Comparison of ENCODE assay signal across 2 cellular contexts in the genomic region with DNA sequence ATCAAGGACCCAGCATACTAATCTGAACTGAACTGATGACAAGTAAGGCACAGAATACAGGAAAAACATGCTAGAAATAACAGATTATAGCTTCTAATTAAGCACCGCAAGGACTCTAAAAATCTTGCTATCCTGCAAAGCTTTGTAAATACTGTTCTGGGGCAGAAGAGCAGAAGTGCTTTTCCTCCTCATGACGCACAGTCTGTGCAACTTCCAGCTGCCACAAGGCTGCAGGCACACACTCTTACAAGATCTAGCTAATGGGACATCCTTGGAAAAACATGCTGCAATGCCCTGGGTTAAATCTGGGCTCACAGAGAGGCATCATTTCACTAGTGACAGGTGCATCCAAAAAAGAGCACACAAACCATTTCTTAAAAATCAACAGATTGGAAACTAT.
TF ChIP-seq lines count a peak whose summit lies in the region.

No MANE protein-coding gene starts in this region.

TF ChIP-seq in SK-N-SH, 30 proteins besides CTCF, POLR2A, EP300 and RAD21 (continued from another document):
- TF ChIP-seq FOSL2 (IDR thresholded peaks at IDR 0.05; ENCODE audit: borderline replicate concordance, low read depth) (no peak), FOXM1 (IDR thresholded peaks at IDR 0.05; ENCODE audit: low read depth) (no peak), JUND (IDR thresholded peaks at IDR 0.05) (no peak), NRF1 (IDR thresholded peaks at IDR 0.05; ENCODE audit: low read depth, low read length) (no peak)
- TF ChIP-seq, protein P1, sequence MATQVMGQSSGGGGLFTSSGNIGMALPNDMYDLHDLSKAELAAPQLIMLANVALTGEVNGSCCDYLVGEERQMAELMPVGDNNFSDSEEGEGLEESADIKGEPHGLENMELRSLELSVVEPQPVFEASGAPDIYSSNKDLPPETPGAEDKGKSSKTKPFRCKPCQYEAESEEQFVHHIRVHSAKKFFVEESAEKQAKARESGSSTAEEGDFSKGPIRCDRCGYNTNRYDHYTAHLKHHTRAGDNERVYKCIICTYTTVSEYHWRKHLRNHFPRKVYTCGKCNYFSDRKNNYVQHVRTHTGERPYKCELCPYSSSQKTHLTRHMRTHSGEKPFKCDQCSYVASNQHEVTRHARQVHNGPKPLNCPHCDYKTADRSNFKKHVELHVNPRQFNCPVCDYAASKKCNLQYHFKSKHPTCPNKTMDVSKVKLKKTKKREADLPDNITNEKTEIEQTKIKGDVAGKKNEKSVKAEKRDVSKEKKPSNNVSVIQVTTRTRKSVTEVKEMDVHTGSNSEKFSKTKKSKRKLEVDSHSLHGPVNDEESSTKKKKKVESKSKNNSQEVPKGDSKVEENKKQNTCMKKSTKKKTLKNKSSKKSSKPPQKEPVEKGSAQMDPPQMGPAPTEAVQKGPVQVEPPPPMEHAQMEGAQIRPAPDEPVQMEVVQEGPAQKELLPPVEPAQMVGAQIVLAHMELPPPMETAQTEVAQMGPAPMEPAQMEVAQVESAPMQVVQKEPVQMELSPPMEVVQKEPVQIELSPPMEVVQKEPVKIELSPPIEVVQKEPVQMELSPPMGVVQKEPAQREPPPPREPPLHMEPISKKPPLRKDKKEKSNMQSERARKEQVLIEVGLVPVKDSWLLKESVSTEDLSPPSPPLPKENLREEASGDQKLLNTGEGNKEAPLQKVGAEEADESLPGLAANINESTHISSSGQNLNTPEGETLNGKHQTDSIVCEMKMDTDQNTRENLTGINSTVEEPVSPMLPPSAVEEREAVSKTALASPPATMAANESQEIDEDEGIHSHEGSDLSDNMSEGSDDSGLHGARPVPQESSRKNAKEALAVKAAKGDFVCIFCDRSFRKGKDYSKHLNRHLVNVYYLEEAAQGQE (IDR thresholded peaks at IDR 0.05; ENCODE audit: low read depth, low read length) = no peak

TF ChIP-seq in SK-N-SH treated with all-trans-retinoic acid at 6 μM for 48 hours, 23 proteins besides CTCF, POLR2A, EP300 and RAD21 (continued from another document):
- TF ChIP-seq, protein P2, sequence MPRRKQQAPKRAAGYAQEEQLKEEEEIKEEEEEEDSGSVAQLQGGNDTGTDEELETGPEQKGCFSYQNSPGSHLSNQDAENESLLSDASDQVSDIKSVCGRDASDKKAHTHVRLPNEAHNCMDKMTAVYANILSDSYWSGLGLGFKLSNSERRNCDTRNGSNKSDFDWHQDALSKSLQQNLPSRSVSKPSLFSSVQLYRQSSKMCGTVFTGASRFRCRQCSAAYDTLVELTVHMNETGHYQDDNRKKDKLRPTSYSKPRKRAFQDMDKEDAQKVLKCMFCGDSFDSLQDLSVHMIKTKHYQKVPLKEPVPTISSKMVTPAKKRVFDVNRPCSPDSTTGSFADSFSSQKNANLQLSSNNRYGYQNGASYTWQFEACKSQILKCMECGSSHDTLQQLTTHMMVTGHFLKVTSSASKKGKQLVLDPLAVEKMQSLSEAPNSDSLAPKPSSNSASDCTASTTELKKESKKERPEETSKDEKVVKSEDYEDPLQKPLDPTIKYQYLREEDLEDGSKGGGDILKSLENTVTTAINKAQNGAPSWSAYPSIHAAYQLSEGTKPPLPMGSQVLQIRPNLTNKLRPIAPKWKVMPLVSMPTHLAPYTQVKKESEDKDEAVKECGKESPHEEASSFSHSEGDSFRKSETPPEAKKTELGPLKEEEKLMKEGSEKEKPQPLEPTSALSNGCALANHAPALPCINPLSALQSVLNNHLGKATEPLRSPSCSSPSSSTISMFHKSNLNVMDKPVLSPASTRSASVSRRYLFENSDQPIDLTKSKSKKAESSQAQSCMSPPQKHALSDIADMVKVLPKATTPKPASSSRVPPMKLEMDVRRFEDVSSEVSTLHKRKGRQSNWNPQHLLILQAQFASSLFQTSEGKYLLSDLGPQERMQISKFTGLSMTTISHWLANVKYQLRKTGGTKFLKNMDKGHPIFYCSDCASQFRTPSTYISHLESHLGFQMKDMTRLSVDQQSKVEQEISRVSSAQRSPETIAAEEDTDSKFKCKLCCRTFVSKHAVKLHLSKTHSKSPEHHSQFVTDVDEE (CRISPR knock-in tag; IDR thresholded peaks at IDR 0.05) = no peak
- TF ChIP-seq TOX (CRISPR knock-in tag; IDR thresholded peaks at IDR 0.05; ENCODE audit: borderline replicate concordance) (no peak), ARNTL (CRISPR knock-in tag; IDR thresholded peaks at IDR 0.05; ENCODE audit: borderline replicate concordance, low read depth) (no peak), GLIS3 (CRISPR knock-in tag; IDR thresholded peaks at IDR 0.05) (no peak), ESRRG (CRISPR knock-in tag; IDR thresholded peaks at IDR 0.05) (no peak), PPARA (CRISPR knock-in tag; IDR thresholded peaks at IDR 0.05; ENCODE audit: borderline replicate concordance) (no peak), RARB (CRISPR knock-in tag; IDR thresholded peaks at IDR 0.05) (no peak), ISL1 (CRISPR knock-in tag; IDR thresholded peaks at IDR 0.05) (no peak)
- TF ChIP-seq, protein P3, sequence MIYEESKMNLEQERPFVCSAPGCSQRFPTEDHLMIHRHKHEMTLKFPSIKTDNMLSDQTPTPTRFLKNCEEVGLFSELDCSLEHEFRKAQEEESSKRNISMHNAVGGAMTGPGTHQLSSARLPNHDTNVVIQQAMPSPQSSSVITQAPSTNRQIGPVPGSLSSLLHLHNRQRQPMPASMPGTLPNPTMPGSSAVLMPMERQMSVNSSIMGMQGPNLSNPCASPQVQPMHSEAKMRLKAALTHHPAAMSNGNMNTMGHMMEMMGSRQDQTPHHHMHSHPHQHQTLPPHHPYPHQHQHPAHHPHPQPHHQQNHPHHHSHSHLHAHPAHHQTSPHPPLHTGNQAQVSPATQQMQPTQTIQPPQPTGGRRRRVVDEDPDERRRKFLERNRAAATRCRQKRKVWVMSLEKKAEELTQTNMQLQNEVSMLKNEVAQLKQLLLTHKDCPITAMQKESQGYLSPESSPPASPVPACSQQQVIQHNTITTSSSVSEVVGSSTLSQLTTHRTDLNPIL (CRISPR knock-in tag; IDR thresholded peaks at IDR 0.05; ENCODE audit: low read depth) = no peak
- TF ChIP-seq, protein P4, sequence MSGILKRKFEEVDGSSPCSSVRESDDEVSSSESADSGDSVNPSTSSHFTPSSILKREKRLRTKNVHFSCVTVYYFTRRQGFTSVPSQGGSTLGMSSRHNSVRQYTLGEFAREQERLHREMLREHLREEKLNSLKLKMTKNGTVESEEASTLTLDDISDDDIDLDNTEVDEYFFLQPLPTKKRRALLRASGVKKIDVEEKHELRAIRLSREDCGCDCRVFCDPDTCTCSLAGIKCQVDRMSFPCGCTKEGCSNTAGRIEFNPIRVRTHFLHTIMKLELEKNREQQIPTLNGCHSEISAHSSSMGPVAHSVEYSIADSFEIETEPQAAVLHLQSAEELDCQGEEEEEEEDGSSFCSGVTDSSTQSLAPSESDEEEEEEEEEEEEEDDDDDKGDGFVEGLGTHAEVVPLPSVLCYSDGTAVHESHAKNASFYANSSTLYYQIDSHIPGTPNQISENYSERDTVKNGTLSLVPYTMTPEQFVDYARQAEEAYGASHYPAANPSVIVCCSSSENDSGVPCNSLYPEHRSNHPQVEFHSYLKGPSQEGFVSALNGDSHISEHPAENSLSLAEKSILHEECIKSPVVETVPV (CRISPR knock-in tag; IDR thresholded peaks at IDR 0.05) = no peak
